In genomic region chr10:50882540-50882983, GRCh38 we compare ENCODE assay signal across 2 cellular contexts.
TF ChIP-seq lines count a peak whose summit lies in the region.

No MANE protein-coding gene starts in this region.

TF ChIP-seq in SK-N-SH treated with all-trans-retinoic acid at 6 μM for 48 hours, 23 proteins besides CTCF, POLR2A, EP300 and RAD21 (continued from another document):
- TF ChIP-seq POU6F1 (CRISPR knock-in tag; IDR thresholded peaks at IDR 0.05; ENCODE audit: borderline replicate concordance, low read depth) (no peak), TOX (CRISPR knock-in tag; IDR thresholded peaks at IDR 0.05; ENCODE audit: borderline replicate concordance) (no peak), TSHZ2 (CRISPR knock-in tag; IDR thresholded peaks at IDR 0.05) (no peak), ZNF70 (CRISPR knock-in tag; IDR thresholded peaks at IDR 0.05) (no peak), PATZ1 (CRISPR knock-in tag; IDR thresholded peaks at IDR 0.05; ENCODE audit: borderline replicate concordance) (no peak), GLIS3 (CRISPR knock-in tag; IDR thresholded peaks at IDR 0.05) (no peak), ZFP3 (CRISPR knock-in tag; IDR thresholded peaks at IDR 0.05) (no peak), PPARA (CRISPR knock-in tag; IDR thresholded peaks at IDR 0.05; ENCODE audit: borderline replicate concordance) (no peak), CSRNP3 (CRISPR knock-in tag; IDR thresholded peaks at IDR 0.05) (no peak), ISL1 (CRISPR knock-in tag; IDR thresholded peaks at IDR 0.05) (no peak), ZNF565 (CRISPR knock-in tag; conservative IDR thresholded peaks at IDR 0.05; ENCODE audit: low read depth) (no peak)

TF ChIP-seq in liver, 16 proteins besides CTCF, POLR2A, EP300 and RAD21 (continued from another document):
- TF ChIP-seq REST (IDR thresholded peaks at IDR 0.05) (peak; percentile 57), HNF4G (IDR thresholded peaks at IDR 0.05) (no peak), MAX (IDR thresholded peaks at IDR 0.05) (peak; percentile 91), FOXA1 (IDR thresholded peaks at IDR 0.05) (peak; percentile 51), TAF1 (conservative IDR thresholded peaks at IDR 0.05) (peak; percentile 87), EGR1 (IDR thresholded peaks at IDR 0.05; ENCODE audit: low read depth in 2 of 2) (peak in 1 of 2 donors; percentile 67), JUND (IDR thresholded peaks at IDR 0.05) (peak; percentile 68 to 94), FOXA2 (IDR thresholded peaks at IDR 0.05) (peak; percentile 64), HNF4A (conservative IDR thresholded peaks at IDR 0.05) (peak; percentile 74 to 86), GABPA (IDR thresholded peaks at IDR 0.05 in 1 of 2, conservative IDR thresholded peaks at IDR 0.05 in 1 of 2) (no peak), NR2F2 (IDR thresholded peaks at IDR 0.05) (no peak)
